Comparison of ENCODE assay signal across 2 cellular contexts in genomic region chr9:94725293-94725692, GRCh38.
TF ChIP-seq lines count a peak whose summit lies in the region.

No MANE protein-coding gene starts in this region.

TF ChIP-seq in GM23338, 12 proteins besides CTCF, POLR2A, EP300 and RAD21:
- no peak for TF ChIP-seq STAT1 (IDR thresholded peaks at IDR 0.05; ENCODE audit: unreplicated experiment)
- TF ChIP-seq, protein P1, sequence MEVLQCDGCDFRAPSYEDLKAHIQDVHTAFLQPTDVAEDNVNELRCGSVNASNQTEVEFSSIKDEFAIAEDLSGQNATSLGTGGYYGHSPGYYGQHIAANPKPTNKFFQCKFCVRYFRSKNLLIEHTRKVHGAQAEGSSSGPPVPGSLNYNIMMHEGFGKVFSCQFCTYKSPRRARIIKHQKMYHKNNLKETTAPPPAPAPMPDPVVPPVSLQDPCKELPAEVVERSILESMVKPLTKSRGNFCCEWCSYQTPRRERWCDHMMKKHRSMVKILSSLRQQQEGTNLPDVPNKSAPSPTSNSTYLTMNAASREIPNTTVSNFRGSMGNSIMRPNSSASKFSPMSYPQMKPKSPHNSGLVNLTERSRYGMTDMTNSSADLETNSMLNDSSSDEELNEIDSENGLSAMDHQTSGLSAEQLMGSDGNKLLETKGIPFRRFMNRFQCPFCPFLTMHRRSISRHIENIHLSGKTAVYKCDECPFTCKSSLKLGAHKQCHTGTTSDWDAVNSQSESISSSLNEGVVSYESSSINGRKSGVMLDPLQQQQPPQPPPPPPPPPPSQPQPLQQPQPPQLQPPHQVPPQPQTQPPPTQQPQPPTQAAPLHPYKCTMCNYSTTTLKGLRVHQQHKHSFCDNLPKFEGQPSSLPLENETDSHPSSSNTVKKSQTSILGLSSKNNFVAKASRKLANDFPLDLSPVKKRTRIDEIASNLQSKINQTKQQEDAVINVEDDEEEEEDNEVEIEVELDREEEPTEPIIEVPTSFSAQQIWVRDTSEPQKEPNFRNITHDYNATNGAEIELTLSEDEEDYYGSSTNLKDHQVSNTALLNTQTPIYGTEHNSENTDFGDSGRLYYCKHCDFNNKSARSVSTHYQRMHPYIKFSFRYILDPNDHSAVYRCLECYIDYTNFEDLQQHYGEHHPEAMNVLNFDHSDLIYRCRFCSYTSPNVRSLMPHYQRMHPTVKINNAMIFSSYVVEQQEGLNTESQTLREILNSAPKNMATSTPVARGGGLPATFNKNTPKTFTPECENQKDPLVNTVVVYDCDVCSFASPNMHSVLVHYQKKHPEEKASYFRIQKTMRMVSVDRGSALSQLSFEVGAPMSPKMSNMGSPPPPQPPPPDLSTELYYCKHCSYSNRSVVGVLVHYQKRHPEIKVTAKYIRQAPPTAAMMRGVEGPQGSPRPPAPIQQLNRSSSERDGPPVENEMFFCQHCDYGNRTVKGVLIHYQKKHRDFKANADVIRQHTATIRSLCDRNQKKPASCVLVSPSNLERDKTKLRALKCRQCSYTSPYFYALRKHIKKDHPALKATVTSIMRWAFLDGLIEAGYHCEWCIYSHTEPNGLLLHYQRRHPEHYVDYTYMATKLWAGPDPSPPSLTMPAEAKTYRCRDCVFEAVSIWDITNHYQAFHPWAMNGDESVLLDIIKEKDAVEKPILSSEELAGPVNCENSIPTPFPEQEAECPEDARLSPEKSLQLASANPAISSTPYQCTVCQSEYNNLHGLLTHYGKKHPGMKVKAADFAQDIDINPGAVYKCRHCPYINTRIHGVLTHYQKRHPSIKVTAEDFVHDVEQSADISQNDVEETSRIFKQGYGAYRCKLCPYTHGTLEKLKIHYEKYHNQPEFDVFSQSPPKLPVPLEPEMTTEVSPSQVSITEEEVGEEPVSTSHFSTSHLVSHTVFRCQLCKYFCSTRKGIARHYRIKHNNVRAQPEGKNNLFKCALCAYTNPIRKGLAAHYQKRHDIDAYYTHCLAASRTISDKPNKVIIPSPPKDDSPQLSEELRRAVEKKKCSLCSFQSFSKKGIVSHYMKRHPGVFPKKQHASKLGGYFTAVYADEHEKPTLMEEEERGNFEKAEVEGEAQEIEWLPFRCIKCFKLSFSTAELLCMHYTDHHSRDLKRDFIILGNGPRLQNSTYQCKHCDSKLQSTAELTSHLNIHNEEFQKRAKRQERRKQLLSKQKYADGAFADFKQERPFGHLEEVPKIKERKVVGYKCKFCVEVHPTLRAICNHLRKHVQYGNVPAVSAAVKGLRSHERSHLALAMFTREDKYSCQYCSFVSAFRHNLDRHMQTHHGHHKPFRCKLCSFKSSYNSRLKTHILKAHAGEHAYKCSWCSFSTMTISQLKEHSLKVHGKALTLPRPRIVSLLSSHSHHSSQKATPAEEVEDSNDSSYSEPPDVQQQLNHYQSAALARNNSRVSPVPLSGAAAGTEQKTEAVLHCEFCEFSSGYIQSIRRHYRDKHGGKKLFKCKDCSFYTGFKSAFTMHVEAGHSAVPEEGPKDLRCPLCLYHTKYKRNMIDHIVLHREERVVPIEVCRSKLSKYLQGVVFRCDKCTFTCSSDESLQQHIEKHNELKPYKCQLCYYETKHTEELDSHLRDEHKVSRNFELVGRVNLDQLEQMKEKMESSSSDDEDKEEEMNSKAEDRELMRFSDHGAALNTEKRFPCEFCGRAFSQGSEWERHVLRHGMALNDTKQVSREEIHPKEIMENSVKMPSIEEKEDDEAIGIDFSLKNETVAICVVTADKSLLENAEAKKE (CRISPR knock-in tag; IDR thresholded peaks at IDR 0.05): no peak
- no peak for TF ChIP-seq EZH2phosphoT487 (IDR thresholded peaks at IDR 0.05; ENCODE audit: unreplicated experiment)
- TF ChIP-seq CREB1 (CRISPR knock-in tag; IDR thresholded peaks at IDR 0.05; ENCODE audit: low read depth): no peak
- no peak for TF ChIP-seq EZH2 (IDR thresholded peaks at IDR 0.05; ENCODE audit: low read depth, unreplicated experiment)
- no peak for TF ChIP-seq POLR2AphosphoS5 (IDR thresholded peaks at IDR 0.05; ENCODE audit: low read depth)
- TF ChIP-seq NANOG (IDR thresholded peaks at IDR 0.05; ENCODE audit: borderline replicate concordance): no peak
- no peak for TF ChIP-seq ZNF114 (CRISPR knock-in tag; IDR thresholded peaks at IDR 0.05)
- TF ChIP-seq ZNF331 (CRISPR knock-in tag; IDR thresholded peaks at IDR 0.05; ENCODE audit: low read depth): no peak
- TF ChIP-seq, protein P2, sequence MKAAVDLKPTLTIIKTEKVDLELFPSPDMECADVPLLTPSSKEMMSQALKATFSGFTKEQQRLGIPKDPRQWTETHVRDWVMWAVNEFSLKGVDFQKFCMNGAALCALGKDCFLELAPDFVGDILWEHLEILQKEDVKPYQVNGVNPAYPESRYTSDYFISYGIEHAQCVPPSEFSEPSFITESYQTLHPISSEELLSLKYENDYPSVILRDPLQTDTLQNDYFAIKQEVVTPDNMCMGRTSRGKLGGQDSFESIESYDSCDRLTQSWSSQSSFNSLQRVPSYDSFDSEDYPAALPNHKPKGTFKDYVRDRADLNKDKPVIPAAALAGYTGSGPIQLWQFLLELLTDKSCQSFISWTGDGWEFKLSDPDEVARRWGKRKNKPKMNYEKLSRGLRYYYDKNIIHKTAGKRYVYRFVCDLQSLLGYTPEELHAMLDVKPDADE (IDR thresholded peaks at IDR 0.05): no peak
- TF ChIP-seq, protein P3, sequence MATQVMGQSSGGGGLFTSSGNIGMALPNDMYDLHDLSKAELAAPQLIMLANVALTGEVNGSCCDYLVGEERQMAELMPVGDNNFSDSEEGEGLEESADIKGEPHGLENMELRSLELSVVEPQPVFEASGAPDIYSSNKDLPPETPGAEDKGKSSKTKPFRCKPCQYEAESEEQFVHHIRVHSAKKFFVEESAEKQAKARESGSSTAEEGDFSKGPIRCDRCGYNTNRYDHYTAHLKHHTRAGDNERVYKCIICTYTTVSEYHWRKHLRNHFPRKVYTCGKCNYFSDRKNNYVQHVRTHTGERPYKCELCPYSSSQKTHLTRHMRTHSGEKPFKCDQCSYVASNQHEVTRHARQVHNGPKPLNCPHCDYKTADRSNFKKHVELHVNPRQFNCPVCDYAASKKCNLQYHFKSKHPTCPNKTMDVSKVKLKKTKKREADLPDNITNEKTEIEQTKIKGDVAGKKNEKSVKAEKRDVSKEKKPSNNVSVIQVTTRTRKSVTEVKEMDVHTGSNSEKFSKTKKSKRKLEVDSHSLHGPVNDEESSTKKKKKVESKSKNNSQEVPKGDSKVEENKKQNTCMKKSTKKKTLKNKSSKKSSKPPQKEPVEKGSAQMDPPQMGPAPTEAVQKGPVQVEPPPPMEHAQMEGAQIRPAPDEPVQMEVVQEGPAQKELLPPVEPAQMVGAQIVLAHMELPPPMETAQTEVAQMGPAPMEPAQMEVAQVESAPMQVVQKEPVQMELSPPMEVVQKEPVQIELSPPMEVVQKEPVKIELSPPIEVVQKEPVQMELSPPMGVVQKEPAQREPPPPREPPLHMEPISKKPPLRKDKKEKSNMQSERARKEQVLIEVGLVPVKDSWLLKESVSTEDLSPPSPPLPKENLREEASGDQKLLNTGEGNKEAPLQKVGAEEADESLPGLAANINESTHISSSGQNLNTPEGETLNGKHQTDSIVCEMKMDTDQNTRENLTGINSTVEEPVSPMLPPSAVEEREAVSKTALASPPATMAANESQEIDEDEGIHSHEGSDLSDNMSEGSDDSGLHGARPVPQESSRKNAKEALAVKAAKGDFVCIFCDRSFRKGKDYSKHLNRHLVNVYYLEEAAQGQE (IDR thresholded peaks at IDR 0.05; ENCODE audit: unreplicated experiment): no peak
- no peak for TF ChIP-seq JUNB (IDR thresholded peaks at IDR 0.05; ENCODE audit: unreplicated experiment)

TF ChIP-seq in GM12878, 131 proteins besides CTCF, POLR2A, EP300 and RAD21 (continues in another document):
- TF ChIP-seq MEF2A (IDR thresholded peaks at IDR 0.05; ENCODE audit: insufficient read depth, low read depth, low read length) (no peak), ZNF687 (IDR thresholded peaks at IDR 0.05) (no peak), CBX3 (IDR thresholded peaks at IDR 0.05; ENCODE audit: borderline replicate concordance, low read depth) (no peak), HDAC6 (IDR thresholded peaks at IDR 0.05; ENCODE audit: unreplicated experiment) (no peak), CEBPZ (IDR thresholded peaks at IDR 0.05; ENCODE audit: low read depth, low read length) (no peak), TARDBP (IDR thresholded peaks at IDR 0.05; ENCODE audit: borderline replicate concordance) (no peak), CHD4 (IDR thresholded peaks at IDR 0.05) (no peak), USF2 (IDR thresholded peaks at IDR 0.05; ENCODE audit: borderline replicate concordance, low read depth, low read length) (no peak)
- TF ChIP-seq, protein P4, sequence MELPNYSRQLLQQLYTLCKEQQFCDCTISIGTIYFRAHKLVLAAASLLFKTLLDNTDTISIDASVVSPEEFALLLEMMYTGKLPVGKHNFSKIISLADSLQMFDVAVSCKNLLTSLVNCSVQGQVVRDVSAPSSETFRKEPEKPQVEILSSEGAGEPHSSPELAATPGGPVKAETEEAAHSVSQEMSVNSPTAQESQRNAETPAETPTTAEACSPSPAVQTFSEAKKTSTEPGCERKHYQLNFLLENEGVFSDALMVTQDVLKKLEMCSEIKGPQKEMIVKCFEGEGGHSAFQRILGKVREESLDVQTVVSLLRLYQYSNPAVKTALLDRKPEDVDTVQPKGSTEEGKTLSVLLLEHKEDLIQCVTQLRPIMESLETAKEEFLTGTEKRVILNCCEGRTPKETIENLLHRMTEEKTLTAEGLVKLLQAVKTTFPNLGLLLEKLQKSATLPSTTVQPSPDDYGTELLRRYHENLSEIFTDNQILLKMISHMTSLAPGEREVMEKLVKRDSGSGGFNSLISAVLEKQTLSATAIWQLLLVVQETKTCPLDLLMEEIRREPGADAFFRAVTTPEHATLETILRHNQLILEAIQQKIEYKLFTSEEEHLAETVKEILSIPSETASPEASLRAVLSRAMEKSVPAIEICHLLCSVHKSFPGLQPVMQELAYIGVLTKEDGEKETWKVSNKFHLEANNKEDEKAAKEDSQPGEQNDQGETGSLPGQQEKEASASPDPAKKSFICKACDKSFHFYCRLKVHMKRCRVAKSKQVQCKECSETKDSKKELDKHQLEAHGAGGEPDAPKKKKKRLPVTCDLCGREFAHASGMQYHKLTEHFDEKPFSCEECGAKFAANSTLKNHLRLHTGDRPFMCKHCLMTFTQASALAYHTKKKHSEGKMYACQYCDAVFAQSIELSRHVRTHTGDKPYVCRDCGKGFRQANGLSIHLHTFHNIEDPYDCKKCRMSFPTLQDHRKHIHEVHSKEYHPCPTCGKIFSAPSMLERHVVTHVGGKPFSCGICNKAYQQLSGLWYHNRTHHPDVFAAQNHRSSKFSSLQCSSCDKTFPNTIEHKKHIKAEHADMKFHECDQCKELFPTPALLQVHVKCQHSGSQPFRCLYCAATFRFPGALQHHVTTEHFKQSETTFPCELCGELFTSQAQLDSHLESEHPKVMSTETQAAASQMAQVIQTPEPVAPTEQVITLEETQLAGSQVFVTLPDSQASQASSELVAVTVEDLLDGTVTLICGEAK (IDR thresholded peaks at IDR 0.05; ENCODE audit: borderline replicate concordance): no peak
- TF ChIP-seq, protein P5, sequence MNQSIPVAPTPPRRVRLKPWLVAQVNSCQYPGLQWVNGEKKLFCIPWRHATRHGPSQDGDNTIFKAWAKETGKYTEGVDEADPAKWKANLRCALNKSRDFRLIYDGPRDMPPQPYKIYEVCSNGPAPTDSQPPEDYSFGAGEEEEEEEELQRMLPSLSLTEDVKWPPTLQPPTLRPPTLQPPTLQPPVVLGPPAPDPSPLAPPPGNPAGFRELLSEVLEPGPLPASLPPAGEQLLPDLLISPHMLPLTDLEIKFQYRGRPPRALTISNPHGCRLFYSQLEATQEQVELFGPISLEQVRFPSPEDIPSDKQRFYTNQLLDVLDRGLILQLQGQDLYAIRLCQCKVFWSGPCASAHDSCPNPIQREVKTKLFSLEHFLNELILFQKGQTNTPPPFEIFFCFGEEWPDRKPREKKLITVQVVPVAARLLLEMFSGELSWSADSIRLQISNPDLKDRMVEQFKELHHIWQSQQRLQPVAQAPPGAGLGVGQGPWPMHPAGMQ (IDR thresholded peaks at IDR 0.05; ENCODE audit: borderline replicate concordance): no peak
